In the genomic region with DNA sequence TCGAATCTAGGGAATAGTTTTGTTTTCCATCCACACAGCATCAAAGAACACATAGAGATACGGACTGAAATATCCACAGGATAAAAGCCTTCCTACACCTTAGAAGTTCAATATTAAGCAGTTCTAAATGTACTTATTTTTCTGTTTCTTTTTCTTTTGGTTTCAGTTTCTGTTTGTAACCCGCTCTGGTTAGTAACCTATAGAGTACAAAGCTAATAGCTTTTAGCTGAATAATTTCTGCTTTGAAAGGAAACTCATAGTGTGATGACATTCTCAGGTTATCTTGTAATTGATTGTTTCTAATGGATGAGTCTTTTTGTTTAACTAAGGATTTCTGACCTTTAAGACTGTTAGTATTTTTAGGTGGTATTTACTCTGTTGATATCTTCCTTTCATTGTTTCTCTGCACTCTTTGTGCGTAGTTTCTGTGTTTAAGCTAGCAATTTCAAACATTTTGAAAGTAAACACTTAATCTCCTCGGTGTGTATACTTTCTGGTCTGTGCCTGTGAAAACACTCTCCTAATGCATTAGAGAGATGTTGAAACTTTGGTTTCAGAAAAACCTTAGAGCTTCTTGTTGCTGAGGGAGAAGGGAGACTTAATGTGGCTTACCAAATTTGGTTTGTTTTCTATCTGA, we compare ENCODE assay signal across 8 cellular contexts.
A peak's percentile ranks its signal among the peaks of the same experiment; 100 is the strongest.
DNase-seq lines count a peak whose midpoint lies in the region; ATAC-seq, FAIRE-seq and TF ChIP-seq lines count a peak whose summit lies in the region.

No MANE protein-coding gene starts in this region.

- ATAC-seq in GM18870 (IDR thresholded peaks at IDR 0.05; ENCODE audit: unreplicated experiment) (peak; percentile 63), HG02938 (IDR thresholded peaks at IDR 0.05; ENCODE audit: unreplicated experiment) (peak; percentile 71), thoracic aorta (ENCODE audit: insufficient number of reproducible peaks, low FRiP score, low read depth) (no peak)

- FAIRE-seq in RCC 7860 (lab: Jason Lieb, UNC): no peak

- intact Hi-C loops in posterior cingulate gyrus (cut with DNase I): no loop called here

- TF ChIP-seq CTCF in fibroblast of the aortic adventitia (IDR thresholded peaks at IDR 0.05; ENCODE audit: insufficient read depth, low read length) (no peak), thoracic aorta (IDR thresholded peaks at IDR 0.05) (no peak)

- H3K4me3 ChIP-seq in fibroblast of the aortic adventitia (ENCODE audit: low read depth, low read length) (peak overlapping the region; percentile 41), thoracic aorta (peak overlapping the region; percentile 60)

- H3K36me3 ChIP-seq in thoracic aorta: no peaks in the 10 kb centered on the region

- H3K27ac ChIP-seq in thoracic aorta: no peak overlapping the region

- peaks cover 3 to 30% of the 10 kb centered on the region in 2 donors for H3K4me1 ChIP-seq in thoracic aorta (ENCODE audit: control insufficient read depth in 1 of 2, low read depth in 2 of 2)

- peak; percentile 9 for DNase-seq in RCC 7860 (ENCODE audit: low spot score)
- peak; percentile 21 for DNase-seq in fibroblast of the aortic adventitia (ENCODE audit: low read depth)
- no peak for DNase-seq in thoracic aorta (ENCODE audit: low spot score)
- no peak for DNase-seq in medulla oblongata (ENCODE audit: extremely low spot score)
- DNase-seq in posterior cingulate gyrus: no peak
- DNase-seq in DMS 273 treated with DMSO at 0.1 percent for 48 hours (lab: John Stamatoyannopoulos, UW): no peak

- no peaks in the 10 kb centered on the region for H3K9me3 ChIP-seq in thoracic aorta

- no peaks in the 10 kb centered on the region for H3K27me3 ChIP-seq in thoracic aorta (replicated peaks; ENCODE audit: insufficient read depth)

Comparison
In these comparisons a context has a peak if more than half of its experiments do, and no peak if none do; other contexts are left out.
1. DNase-seq: peak in RCC 7860 (single experiment) and fibroblast of the aortic adventitia (single experiment); none in thoracic aorta (single experiment), medulla oblongata (single experiment), posterior cingulate gyrus (0 of 10) and DMS 273 treated with DMSO at 0.1 percent for 48 hours (single experiment).